ENCODE assay signal across 8 cellular contexts in the genomic region with DNA sequence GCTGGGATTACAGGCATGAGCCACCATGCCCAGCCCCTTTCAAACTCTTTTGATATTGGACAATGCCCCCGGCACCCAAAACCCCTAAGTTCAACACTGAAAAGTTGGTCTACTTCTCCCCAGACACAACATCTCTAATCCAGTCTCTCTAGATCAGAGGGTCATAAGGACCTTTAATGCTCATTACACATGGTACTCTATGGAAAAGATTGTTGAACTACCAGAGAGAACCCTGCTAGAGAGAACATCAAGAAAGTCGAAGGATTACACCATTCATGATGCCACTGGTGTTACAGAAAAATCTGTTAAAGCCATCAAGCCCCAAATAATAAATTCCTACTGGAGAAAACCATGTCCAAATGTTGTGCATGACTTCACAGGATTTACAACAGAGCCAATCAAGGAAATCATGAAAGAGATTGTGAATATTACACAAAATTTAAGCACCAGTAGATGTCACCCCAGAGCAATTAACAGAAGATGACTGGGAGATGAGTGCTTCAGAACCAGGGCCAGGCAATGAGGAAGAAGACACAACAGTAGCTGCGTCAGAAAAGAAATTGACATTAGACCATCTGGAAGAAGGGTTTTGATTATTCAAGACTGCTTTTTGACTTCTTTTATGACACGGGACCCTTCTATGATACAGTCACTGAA. TPM values are rescaled to one million over a fixed set of nuclear protein-coding genes. Genes with fewer than 3 reads are reported as not detected.
DNase-seq lines count a peak whose midpoint lies in the region; ATAC-seq and TF ChIP-seq lines count a peak whose summit lies in the region.

No MANE protein-coding gene starts in this region.

- no peaks in the 10 kb centered on the region for H3K9me3 Mint-ChIP-seq in CD4-positive, alpha-beta T cell

- no peaks in the 10 kb centered on the region for H4K20me1 ChIP-seq in OCI-LY1 (ENCODE audit: insufficient read depth, low read length)

- no peaks in the 10 kb centered on the region for H3K36me3 Mint-ChIP-seq in CD4-positive, alpha-beta T cell (ENCODE audit: low read depth)

- H2AFZ ChIP-seq in OCI-LY1 (ENCODE audit: low read length), result no peak overlapping the region

- H3K27me3 Mint-ChIP-seq in CD4-positive, alpha-beta T cell, result no peaks in the 10 kb centered on the region

- no peaks in the 10 kb centered on the region for H3K36me3 ChIP-seq in OCI-LY1 (ENCODE audit: insufficient read depth, low read length)
- H3K36me3 ChIP-seq in breast epithelium, result no peaks in the 10 kb centered on the region
- H3K36me3 ChIP-seq in kidney epithelial cell (ENCODE audit: control insufficient read depth, insufficient read depth, low read length), result no peaks in the 10 kb centered on the region
- no peaks in the 10 kb centered on the region for H3K36me3 ChIP-seq in suprapubic skin

- H3K4me1 ChIP-seq in OCI-LY1 (ENCODE audit: insufficient read depth, low read length, severe bottlenecking) (no peaks in the 10 kb centered on the region), breast epithelium (no peaks in the 10 kb centered on the region), suprapubic skin (no peaks in the 10 kb centered on the region)

- H3K4me1 Mint-ChIP-seq in CD4-positive, alpha-beta T cell (ENCODE audit: low read depth), result peaks cover 5% of the 10 kb centered on the region

- TF ChIP-seq POLR2A in GM18505 (IDR thresholded peaks at IDR 0.05; ENCODE audit: borderline replicate concordance, extremely low read depth, insufficient read depth, insufficient read length) (no peak), breast epithelium (IDR thresholded peaks at IDR 0.05) (no peak), suprapubic skin (IDR thresholded peaks at IDR 0.05) (no peak), lower leg skin (IDR thresholded peaks at IDR 0.05) (no peak)

- H3K9me2 ChIP-seq in OCI-LY1 (ENCODE audit: low read depth, low read length), result no peaks in the 10 kb centered on the region

- H3K79me2 ChIP-seq in OCI-LY1 (ENCODE audit: insufficient read depth, low read length), result no peaks in the 10 kb centered on the region

- CTCF ChIA-PET in CD4-positive, alpha-beta T cell (lab: Charles Lee), result interaction anchor here (1.0 to 3.3 kb wide), 3 partner anchors 12 to 312 kb away, joined by 3 to 16 read pairs (median 4); a partner anchor contains a TSS

- H3K4me3 ChIP-seq in OCI-LY1 (ENCODE audit: low read depth, low read length, poor library complexity, severe bottlenecking), result no peak overlapping the region
- H3K4me3 ChIP-seq in breast epithelium, result no peak overlapping the region
- no peak overlapping the region for H3K4me3 ChIP-seq in kidney epithelial cell (ENCODE audit: low read depth, low read length)
- no peak overlapping the region for H3K4me3 ChIP-seq in suprapubic skin
- no peak overlapping the region for H3K4me3 ChIP-seq in lower leg skin (ENCODE audit: low read depth, poor library complexity, severe bottlenecking)

- 30% methylated on average over 4 of the region's 4 CpGs for WGBS in suprapubic skin
- 32 to 41% methylated on average over 4 of the region's 4 CpGs for WGBS in lower leg skin, 2 donors

- TF ChIP-seq CTCF in CD4-positive, alpha-beta T cell (IDR thresholded peaks at IDR 0.05), result peak; percentile 56
- TF ChIP-seq CTCF in OCI-LY1 (IDR thresholded peaks at IDR 0.05; ENCODE audit: low read length) (peak; percentile 68), breast epithelium (IDR thresholded peaks at IDR 0.05) (peak in 2 of 3 donors; percentile 47 to 54), kidney epithelial cell (IDR thresholded peaks at IDR 0.05; ENCODE audit: insufficient read depth, low read length, poor library complexity, severe bottlenecking) (peak; percentile 45), suprapubic skin (IDR thresholded peaks at IDR 0.05) (peak; percentile 36 to 42), lower leg skin (IDR thresholded peaks at IDR 0.05) (no peak)

- no peak overlapping the region for H3K27ac ChIP-seq in CD4-positive, alpha-beta T cell (ENCODE audit: low read depth, low read length)
- H3K27ac ChIP-seq in OCI-LY1 (ENCODE audit: low read depth, low read length, poor library complexity, severe bottlenecking), result no peak overlapping the region
- H3K27ac ChIP-seq in breast epithelium, result no peak overlapping the region
- H3K27ac ChIP-seq in suprapubic skin, result no peak overlapping the region

- H3K27ac Mint-ChIP-seq in CD4-positive, alpha-beta T cell, result no peak overlapping the region

- intact Hi-C loops in CD4-positive, alpha-beta T cell (cut with DNase I, micrococcal nuclease), result loop anchor here (1.0 to 5.0 kb wide), 4 partner anchors 46 to 312 kb away; a partner anchor contains a TSS
- intact Hi-C loops in breast epithelium (cut with DNase I; ENCODE audit: low total_unique reads), result no loop called here
- intact Hi-C loops in lower leg skin (cut with DNase I; ENCODE audit: low total_unique reads), result loop anchor here (5.0 kb wide), 1 partner anchor 46 kb away; no protein-coding TSS in a partner anchor

- no peaks in the 10 kb centered on the region for H3F3A ChIP-seq in OCI-LY1 (ENCODE audit: insufficient read depth, low read length)

- H3K4me3 Mint-ChIP-seq in CD4-positive, alpha-beta T cell, result no peak overlapping the region

- peak in 2 of 10 experiments; percentile 2 to 3 for DNase-seq in CD4-positive, alpha-beta T cell
- DNase-seq in breast epithelium (ENCODE audit: low spot score in 2 of 2) (no peak), kidney epithelial cell (ENCODE audit: low read depth) (no peak), suprapubic skin (ENCODE audit: low spot score in 2 of 2) (no peak), lower leg skin (ENCODE audit: low spot score in 2 of 2) (no peak)

- no peak overlapping the region for H3K9ac ChIP-seq in OCI-LY1 (ENCODE audit: low read length)

- no peaks in the 10 kb centered on the region for H3K27me3 ChIP-seq in CD4-positive, alpha-beta T cell (ENCODE audit: control insufficient read depth, insufficient read depth, low read length)
- H3K27me3 ChIP-seq in OCI-LY1 (ENCODE audit: insufficient read depth, low read length), result no peaks in the 10 kb centered on the region
- no peaks in the 10 kb centered on the region for H3K27me3 ChIP-seq in breast epithelium
- H3K27me3 ChIP-seq in kidney epithelial cell (ENCODE audit: control insufficient read depth, insufficient read depth, low read length), result no peaks in the 10 kb centered on the region
- no peaks in the 10 kb centered on the region for H3K27me3 ChIP-seq in suprapubic skin

- ATAC-seq in CD4-positive, alpha-beta T cell (ENCODE audit: poor library complexity), result peak; percentile 82
- ATAC-seq in GM18505 (IDR thresholded peaks at IDR 0.05; ENCODE audit: unreplicated experiment), result peak; percentile 61
- ATAC-seq in HG03432 (IDR thresholded peaks at IDR 0.05; ENCODE audit: unreplicated experiment), result peak; percentile 77

- no peak for TF ChIP-seq EP300 in suprapubic skin (IDR thresholded peaks at IDR 0.05)

- H3K4me2 ChIP-seq in OCI-LY1 (ENCODE audit: low read length), result no peak overlapping the region

- no peaks in the 10 kb centered on the region for H3K9me3 ChIP-seq in CD4-positive, alpha-beta T cell (ENCODE audit: control insufficient read depth, low read length)
- no peaks in the 10 kb centered on the region for H3K9me3 ChIP-seq in OCI-LY1 (ENCODE audit: low read length)
- H3K9me3 ChIP-seq in breast epithelium, result no peaks in the 10 kb centered on the region
- H3K9me3 ChIP-seq in suprapubic skin, result no peaks in the 10 kb centered on the region

- POLR2A ChIA-PET in CD4-positive, alpha-beta T cell (lab: Charles Lee), result interaction anchor here (0.6 to 1.1 kb wide), 2 partner anchors 42 to 312 kb away, joined by 3 read pairs; a partner anchor contains a TSS

RNA-seq across cellular contexts. Expression of a gene that starts 28.3 kb away (rescaled TPM):
- total RNA-seq in CD4-positive, alpha-beta T cell, result under 1 TPM; 0.16 to 0.45 TPM
- under 1 TPM; under 0.01 to 0.29 (median 0.16) TPM for total RNA-seq in breast epithelium
- 22.7 and 30.5 TPM in 2 replicates for total RNA-seq in kidney epithelial cell
- 100 to 1,000 TPM in 2 of 4 donors, 10 to 100 TPM in 2; 45.8 to 111 (median 86.6) TPM for total RNA-seq in suprapubic skin
- total RNA-seq in lower leg skin, result 100 to 1,000 TPM in 1 of 4 donors, 10 to 100 TPM in 3; 74.1 to 130 (median 82.1) TPM

Comparison
In these comparisons a context has a peak if more than half of its experiments do, and no peak if none do; other contexts are left out.
1. CTCF ChIP-seq: peak in CD4-positive, alpha-beta T cell (single experiment), OCI-LY1 (single experiment), breast epithelium (2 of 3), kidney epithelial cell (single experiment) and suprapubic skin (2 of 2); none in lower leg skin (0 of 3).
2. RNA of a gene that starts 28.3 kb away (total RNA-seq): 45.8 to 111 TPM in suprapubic skin, 74.1 to 130 TPM in lower leg skin and 22.7 to 30.5 TPM in kidney epithelial cell; 0.16 to 0.45 TPM in CD4-positive, alpha-beta T cell and under 0.01 to 0.29 TPM in breast epithelium; every median in the first group is over 10 times any median in the second.
3. Peak in every context shown above with its lines, with median percentiles within 50 percentile points of each other: ATAC-seq.